ENCODE assay signal across 8 cellular contexts in genomic region chr6:37696841-37697735, GRCh38. TPM values are rescaled to one million over a fixed set of nuclear protein-coding genes. Genes with fewer than 3 reads are reported as not detected.
A peak's percentile ranks its signal among the peaks of the same experiment; 100 is the strongest.
DNase-seq lines count a peak whose midpoint lies in the region; ATAC-seq and TF ChIP-seq lines count a peak whose summit lies in the region.

No MANE protein-coding gene starts in this region.

- no peaks in the 10 kb centered on the region for H3K9me3 ChIP-seq in testis

- peaks cover 9% of the 10 kb centered on the region for H3K4me1 ChIP-seq in testis

- ATAC-seq in GM19452 (IDR thresholded peaks at IDR 0.05; ENCODE audit: unreplicated experiment) (no peak), HG03280 (IDR thresholded peaks at IDR 0.05; ENCODE audit: unreplicated experiment) (no peak)

- H3K36me3 Mint-ChIP-seq in HFFc6 (ENCODE audit: low read depth) (no peaks in the 10 kb centered on the region), mesothelial cell of epicardium (no peaks in the 10 kb centered on the region)
- H3K36me3 Mint-ChIP-seq in dendritic cell treated with granulocyte-macrophage colony-stimulating factor and Interleukin-4, amounts not matched to agents 40 ng/mL and 50 ng/mL, for 4 days (ENCODE audit: low read depth): peaks cover 4% of the 10 kb centered on the region

- no peak overlapping the region for H3K27ac Mint-ChIP-seq in HFFc6
- no peak overlapping the region for H3K27ac Mint-ChIP-seq in dendritic cell treated with granulocyte-macrophage colony-stimulating factor and Interleukin-4, amounts not matched to agents 40 ng/mL and 50 ng/mL, for 4 days
- H3K27ac Mint-ChIP-seq in mesothelial cell of epicardium: no peak overlapping the region

- WGBS in testis, 2 donors: 0% methylated on average over 35 to 108 of the region's 120 CpGs

- H3K27ac ChIP-seq in C4-2B (peak overlapping the region; percentile 6; the same call in 1 of the 2 replicates), testis (peak overlapping the region; percentile 33 to 74)

- TF ChIP-seq POLR2A in testis (IDR thresholded peaks at IDR 0.05): no peak

- peak; percentile 36 for TF ChIP-seq CTCF in C4-2B (conservative IDR thresholded peaks at IDR 0.05)
- TF ChIP-seq CTCF in HFFc6 (IDR thresholded peaks at IDR 0.05): peak; percentile 64
- no peak for TF ChIP-seq CTCF in WI38 (IDR thresholded peaks at IDR 0.05; ENCODE audit: low read depth, low read length)
- TF ChIP-seq CTCF in mesothelial cell of epicardium (IDR thresholded peaks at IDR 0.05; ENCODE audit: unreplicated experiment): no peak
- TF ChIP-seq CTCF in testis (IDR thresholded peaks at IDR 0.05): peak; percentile 5 to 21 (median 6)

- H3K4me3 ChIP-seq in WI38 (ENCODE audit: low read depth, low read length) (peak overlapping the region; percentile 73), testis (peak overlapping the region; percentile 63 to 73)

- no peak for DNase-seq in HFFc6
- DNase-seq in mesothelial cell of epicardium (ENCODE audit: low spot score in 2 of 2, unreplicated experiment in 2 of 2): peak in 1 of 2 experiments; percentile 50
- no peak for DNase-seq in testis

- H3K4me3 Mint-ChIP-seq in HFFc6: peak overlapping the region; percentile 88
- peak overlapping the region; percentile 74 for H3K4me3 Mint-ChIP-seq in dendritic cell treated with granulocyte-macrophage colony-stimulating factor and Interleukin-4, amounts not matched to agents 40 ng/mL and 50 ng/mL, for 4 days
- peak overlapping the region; percentile 86 for H3K4me3 Mint-ChIP-seq in mesothelial cell of epicardium

- H3K27me3 ChIP-seq in testis: no peaks in the 10 kb centered on the region

- intact Hi-C loops in dendritic cell treated with granulocyte-macrophage colony-stimulating factor and Interleukin-4, amounts not matched to agents 40 ng/mL and 50 ng/mL, for 4 days (cut with micrococcal nuclease): no loop called here
- intact Hi-C loops in testis (cut with DNase I; ENCODE audit: low total_unique reads): loop anchor here (10.0 kb wide), 1 partner anchor 372 kb away; no protein-coding TSS in a partner anchor

- peaks cover 36% of the 10 kb centered on the region for H3K4me1 Mint-ChIP-seq in HFFc6 (ENCODE audit: low read depth)
- H3K4me1 Mint-ChIP-seq in dendritic cell treated with granulocyte-macrophage colony-stimulating factor and Interleukin-4, amounts not matched to agents 40 ng/mL and 50 ng/mL, for 4 days (ENCODE audit: low read depth): peaks cover 57% of the 10 kb centered on the region
- H3K4me1 Mint-ChIP-seq in mesothelial cell of epicardium: peaks cover 22% of the 10 kb centered on the region

- no peaks in the 10 kb centered on the region for H3K36me3 ChIP-seq in testis (ENCODE audit: low read depth, missing control alignments)

- H3K27me3 Mint-ChIP-seq in HFFc6 (ENCODE audit: insufficient read depth) (peaks cover 17% of the 10 kb centered on the region), mesothelial cell of epicardium (ENCODE audit: low read depth) (peaks cover 80% of the 10 kb centered on the region)
- H3K27me3 Mint-ChIP-seq in dendritic cell treated with granulocyte-macrophage colony-stimulating factor and Interleukin-4, amounts not matched to agents 40 ng/mL and 50 ng/mL, for 4 days: peaks cover 86% of the 10 kb centered on the region

- H3K9me3 Mint-ChIP-seq in HFFc6 (no peaks in the 10 kb centered on the region), mesothelial cell of epicardium (no peaks in the 10 kb centered on the region)
- no peaks in the 10 kb centered on the region for H3K9me3 Mint-ChIP-seq in dendritic cell treated with granulocyte-macrophage colony-stimulating factor and Interleukin-4, amounts not matched to agents 40 ng/mL and 50 ng/mL, for 4 days

RNA-seq across cellular contexts. Expression of gene MDGA1, which starts 0.6 kb away (rescaled TPM):
- total RNA-seq in HFFc6 (2021; fragmentation: NEBNext Ultra II Directional; extraction: Animal tissue kit (Norgen Biotek cat#: 25700)): 1 to 10 TPM; 3.8 to 6.8 (median 5.7) TPM
- total RNA-seq in mesothelial cell of epicardium (2.3 to 3.7 TPM (median 2.9 TPM) in 3 replicates), testis (10 to 100 TPM in 1 of 2 donors, 1 to 10 TPM in 1; 5.9 to 16.0 TPM)
- 7.0 TPM for polyA plus RNA-seq in testis (ENCODE audit: insufficient read depth, low read depth, low replicate concordance)

Comparison
In these comparisons a context has a peak if more than half of its experiments do, and no peak if none do; other contexts are left out.
1. CTCF ChIP-seq: peak in C4-2B (single experiment), HFFc6 (single experiment) and testis (3 of 3); none in WI38 (single experiment) and mesothelial cell of epicardium (single experiment).
2. Peak in every context shown above with its lines, with median percentiles within 50 percentile points of each other: H3K4me3 Mint-ChIP-seq.